28 cellular contexts compared by ENCODE assay signal in genomic region chr2:153487482-153487881, GRCh38. TPM values are rescaled to one million over a fixed set of nuclear protein-coding genes. Genes with fewer than 3 reads are reported as not detected.
DNase-seq lines count a peak whose midpoint lies in the region; ATAC-seq and TF ChIP-seq lines count a peak whose summit lies in the region.
"Had no signal": no experiment of that assay in that cellular context is flagged by ENCODE, and none has a peak within 500 bp of the region (broad histone marks: within the 10 kb centered on the region; RNA-seq: fewer than 3 reads in every experiment).

No MANE protein-coding gene starts in this region.

- H3K27me3 ChIP-seq in HUES48 (ENCODE audit: control insufficient read depth, insufficient read depth, low read length) = no peaks in the 10 kb centered on the region
- no peaks in the 10 kb centered on the region for H3K27me3 ChIP-seq in mammary epithelial cell (ENCODE audit: insufficient read depth, low read length)
- H3K27me3 ChIP-seq in ovary = no peaks in the 10 kb centered on the region
- H3K27me3 ChIP-seq in mesenchymal stem cell (ENCODE audit: control insufficient read depth in 1 of 2, insufficient read depth in 1 of 2, low read length in 2 of 2) = no peaks in the 10 kb centered on the region
- H3K27me3 ChIP-seq: colonic mucosa, thyroid gland had no signal

- H4K20me1 ChIP-seq in mammary epithelial cell (ENCODE audit: insufficient read depth, low read length) = no peaks in the 10 kb centered on the region

- no peaks in the 10 kb centered on the region for H3K79me2 ChIP-seq in mammary epithelial cell (ENCODE audit: insufficient read depth, low read length)

- intact Hi-C loops in mammary epithelial cell (cut with micrococcal nuclease) = no loop called here
- intact Hi-C loops in ovary (cut with DNase I) = no loop called here

- no peak overlapping the region for H3K18ac ChIP-seq in mesenchymal stem cell (ENCODE audit: low read depth in 1 of 2, low read length in 2 of 2)

- no peak for TF ChIP-seq EP300 in ovary (IDR thresholded peaks at IDR 0.05)

- H3K14ac ChIP-seq in mesenchymal stem cell (ENCODE audit: low read length in 2 of 2) = no peak overlapping the region

- H3K9ac ChIP-seq in HUES48 (ENCODE audit: low read depth, low read length) (no peak overlapping the region), mammary epithelial cell (ENCODE audit: insufficient read depth, low read length) (no peak overlapping the region), mesenchymal stem cell (ENCODE audit: low read length) (no peak overlapping the region)

- H3K4me2 ChIP-seq in mammary epithelial cell (ENCODE audit: insufficient read depth, low read depth, low read length) = no peak overlapping the region
- no peak overlapping the region for H3K4me2 ChIP-seq in mesenchymal stem cell (ENCODE audit: low read length, poor library complexity, severe bottlenecking)

- H2BK15ac ChIP-seq in mesenchymal stem cell (ENCODE audit: low read depth, poor library complexity, severe bottlenecking) = no peak overlapping the region

- in situ Hi-C loops in mammary epithelial cell (cut with MboI; ENCODE audit: low sequenced_read_pairs in 2 of 2) = no loop called here

- H3K4me1 ChIP-seq in HUES48 (ENCODE audit: control insufficient read depth, insufficient read depth, low read length) = peaks cover 32% of the 10 kb centered on the region
- no peaks in the 10 kb centered on the region for H3K4me1 ChIP-seq in mammary epithelial cell (ENCODE audit: insufficient read depth, low read length)
- no peaks in the 10 kb centered on the region for H3K4me1 ChIP-seq in ovary (ENCODE audit: insufficient read depth)
- H3K4me1 ChIP-seq in mesenchymal stem cell (ENCODE audit: control insufficient read depth, insufficient read depth, low read depth, low read length) = no peaks in the 10 kb centered on the region
- H3K4me1 ChIP-seq: colonic mucosa, esophagus muscularis mucosa, gastrocnemius medialis, left lung, thyroid gland had no signal

- no peak overlapping the region for H3K23ac ChIP-seq in mesenchymal stem cell (ENCODE audit: low read length in 2 of 2)

- H3K27ac ChIP-seq in HUES48 (ENCODE audit: low read depth, low read length) (peak overlapping the region; percentile 70), mammary epithelial cell (ENCODE audit: insufficient read depth, low read depth, low read length) (no peak overlapping the region), ovary (no peak overlapping the region), mesenchymal stem cell (ENCODE audit: low read length, poor library complexity, severe bottlenecking) (no peak overlapping the region)
- H3K27ac ChIP-seq: colonic mucosa, esophagus muscularis mucosa, gastrocnemius medialis, left lung, RWPE1, thyroid gland had no signal

- ATAC-seq in HG02885 (IDR thresholded peaks at IDR 0.05; ENCODE audit: poor library complexity, unreplicated experiment) = no peak
- ATAC-seq: gastrocnemius medialis, left lung had no signal

- no peak overlapping the region for H3K4ac ChIP-seq in mesenchymal stem cell (ENCODE audit: low read depth in 1 of 2, low read length in 2 of 2)

- no peak overlapping the region for H2BK12ac ChIP-seq in mesenchymal stem cell (ENCODE audit: low read length in 2 of 2)

- 36% methylated on average over 1 of the region's 1 CpG for WGBS in mammary epithelial cell (ENCODE audit: low coverage, missing lambda C conversion rate)
- 83 to 91% (median 86%) methylated on average over 1 of the region's 1 CpG for WGBS in ovary, 3 donors
- 82% methylated on average over 1 of the region's 1 CpG for WGBS in mesenchymal stem cell

- no peak for TF ChIP-seq POLR2A in ovary (IDR thresholded peaks at IDR 0.05)

- H2BK120ac ChIP-seq in mesenchymal stem cell (ENCODE audit: low read depth, low read length) = no peak overlapping the region

- dilution Hi-C loops in mammary epithelial cell (cut with HindIII; ENCODE audit: low sequenced_read_pairs) = no loop called here

- H3K9me3 ChIP-seq in HUES48 (ENCODE audit: control insufficient read depth, insufficient read depth, low read length) (no peaks in the 10 kb centered on the region), mammary epithelial cell (replicated peaks; ENCODE audit: insufficient read depth, low read length) (no peaks in the 10 kb centered on the region), ovary (no peaks in the 10 kb centered on the region), mesenchymal stem cell (ENCODE audit: control insufficient read depth, low read length) (no peaks in the 10 kb centered on the region)
- H3K9me3 ChIP-seq: colonic mucosa, esophagus muscularis mucosa, gastrocnemius medialis, HAP-1, left lung, thyroid gland had no signal

- H2AFZ ChIP-seq in mammary epithelial cell (ENCODE audit: low read depth, low read length) (no peak overlapping the region), mesenchymal stem cell (ENCODE audit: low read depth, low read length) (no peak overlapping the region)

- CTCF ChIA-PET in mammary epithelial cell (lab: Charles Lee; ENCODE audit: low non-redundant PET) = no interaction called here

- no peaks in the 10 kb centered on the region for H3K79me1 ChIP-seq in mesenchymal stem cell (replicated peaks; ENCODE audit: low read length, poor library complexity, severe bottlenecking)

- no peak overlapping the region for H2AK5ac ChIP-seq in mesenchymal stem cell (ENCODE audit: low read length, severe bottlenecking)

- no TSS peak for BruUV-seq in mammary epithelial cell (replicated peaks; lab: Mats Ljungman, UMichigan)

- no peak for TF ChIP-seq CTCF in mammary epithelial cell (conservative IDR thresholded peaks at IDR 0.05 in 1 of 2, IDR thresholded peaks at IDR 0.05 in 1 of 2; ENCODE audit: extremely low read depth in 1 of 2, insufficient read depth in 1 of 2, low read depth in 1 of 2, low read length in 2 of 2)
- no peak for TF ChIP-seq CTCF in ovary (IDR thresholded peaks at IDR 0.05)

- no peak overlapping the region for H2BK5ac ChIP-seq in mesenchymal stem cell (ENCODE audit: low read depth, low read length, poor library complexity, severe bottlenecking)

- H4K91ac ChIP-seq in mesenchymal stem cell (ENCODE audit: low read length) = no peak overlapping the region

- H3K36me3 ChIP-seq in HUES48 (ENCODE audit: control insufficient read depth, insufficient read depth, low read length) = no peaks in the 10 kb centered on the region
- H3K36me3 ChIP-seq in mammary epithelial cell (ENCODE audit: insufficient read depth, low read length) = no peaks in the 10 kb centered on the region
- no peaks in the 10 kb centered on the region for H3K36me3 ChIP-seq in ovary
- no peaks in the 10 kb centered on the region for H3K36me3 ChIP-seq in mesenchymal stem cell (ENCODE audit: control insufficient read depth in 1 of 2, insufficient read depth in 2 of 2, low read depth in 1 of 2, low read length in 2 of 2)
- H3K36me3 ChIP-seq: colonic mucosa, esophagus muscularis mucosa, gastrocnemius medialis, HAP-1, left lung, thyroid gland had no signal

- DNase-seq in DMS53 (lab: John Stamatoyannopoulos, UW) (peak; percentile 8), DMS53 treated with DMSO at 0.1 percent for 48 hours (lab: John Stamatoyannopoulos, UW; ENCODE audit: unreplicated experiment) (no peak), mammary epithelial cell (peak; percentile 3), kidney tubule cell (ENCODE audit: low spot score) (peak; percentile 23), ovary (no peak), mesenchymal stem cell (no peak)
- DNase-seq: 8988T; activated CD4-positive, alpha-beta memory T cell treated with anti-CD3 and anti-CD28 coated beads, Interleukin-2, amount 10 ng/mL, durations not matched to agents 7 days and 5 days; activated CD8-positive, alpha-beta memory T cell treated with anti-CD3 and anti-CD28 coated beads, Interleukin-2, amount 50 U/mL, for 48 hours; activated naive CD4-positive, alpha-beta T cell treated with anti-CD3 and anti-CD28 coated beads, Interleukin-2, amount 50 U/mL, for 16 hours; amniotic stem cell; colonic mucosa; effector CD8-positive, alpha-beta T cell; gastrocnemius medialis; hippocampal formation; left lung; NCI-H510A treated with DMSO at 0.1 percent for 48 hours; small intestine; stimulated activated CD4-positive, alpha-beta T cell treated with anti-CD3 and anti-CD28 coated beads, Interleukin-1b, Interleukin-23, amount 100 ng/mL, for 48 hours; stimulated activated CD8-positive, alpha-beta memory T cell treated with anti-CD3 and anti-CD28 coated beads, Interleukin-4, amount 100 ng/mL, for 48 hours; stimulated activated naive CD8-positive, alpha-beta T cell treated with anti-CD3 and anti-CD28 coated beads, Interleukin-15, amount 100 ng/mL, for 72 hours; thyroid gland had no signal

- H3K4me3 ChIP-seq in HUES48 (ENCODE audit: low read depth, low read length) (peak overlapping the region; percentile 28; the same call in 1 of the 2 replicates), mammary epithelial cell (replicated peaks in 1 of 3; ENCODE audit: insufficient read depth in 1 of 3, low read depth in 2 of 3, low read length in 3 of 3) (no peak overlapping the region), ovary (no peak overlapping the region), mesenchymal stem cell (ENCODE audit: insufficient read depth in 1 of 2, low read depth in 1 of 2, low read length in 2 of 2) (no peak overlapping the region)
- H3K4me3 ChIP-seq: colonic mucosa, esophagus muscularis mucosa, gastrocnemius medialis, HAP-1, left lung, thyroid gland had no signal

- no peak overlapping the region for H4K8ac ChIP-seq in mesenchymal stem cell (ENCODE audit: low read length)

RNA-seq across cellular contexts. Expression of gene RPRM, which starts 8.9 kb away (rescaled TPM):
- total RNA-seq in mammary epithelial cell (under 1 TPM in 1 of 2 donors, not detected in 1; 0.17 TPM), ovary (10 to 100 TPM in 5 of 7 donors, 1 to 10 TPM in 2; 3.6 to 36.4 (median 17.9) TPM)
- polyA plus RNA-seq in mammary epithelial cell (not detected), ovary (1 to 10 TPM; 2.2 to 5.2 TPM)
- polyA minus RNA-seq in mammary epithelial cell = not detected
- polyA plus RNA-seq in mesenchymal stem cell (2013, experiment 1 of 2) = not detected
- polyA plus RNA-seq in mesenchymal stem cell (2013, experiment 2 of 2) = not detected
- total RNA-seq: activated CD4-positive, alpha-beta memory T cell treated with anti-CD3 and anti-CD28 coated beads, Interleukin-2, amount 10 ng/mL, durations not matched to agents 7 days and 5 days; gastrocnemius medialis had no signal
- polyA plus RNA-seq: CD14-positive monocyte had no signal

Comparison
In these comparisons a context has a peak if more than half of its experiments do, and no peak if none do; other contexts are left out.
1. DNase-seq: peak in DMS53 (single experiment), mammary epithelial cell (single experiment) and kidney tubule cell (single experiment); none in DMS53 treated with DMSO at 0.1 percent for 48 hours (single experiment), ovary (0 of 5) and mesenchymal stem cell (single experiment).